ENCODE assay signal across 8 cellular contexts in genomic region chr15:65862682-65863081, GRCh38. TPM values are rescaled to one million over a fixed set of nuclear protein-coding genes. Genes with fewer than 3 reads are reported as not detected.
A peak's percentile ranks its signal among the peaks of the same experiment; 100 is the strongest.
DNase-seq lines count a peak whose midpoint lies in the region; ATAC-seq, FAIRE-seq and TF ChIP-seq lines count a peak whose summit lies in the region.
"Had no signal": no experiment of that assay in that cellular context is flagged by ENCODE, and none has a peak within 500 bp of the region (broad histone marks: within the 10 kb centered on the region; RNA-seq: fewer than 3 reads in every experiment).

No MANE protein-coding gene starts in this region.

- DNase-seq in GM12891 (ENCODE audit: insufficient read length, low spot score) (no peak), HUDEP-2 (lab: John Stamatoyannopoulos, UW; ENCODE audit: unreplicated experiment in 76 of 76) (peak in 56 of 76 experiments; percentile 3 to 72 (median 34)), keratinocyte (ENCODE audit: low read depth, low spot score) (no peak), pons (ENCODE audit: low spot score) (no peak)
- peak; percentile 71 for DNase-seq in activated naive CD8-positive, alpha-beta T cell treated with anti-CD3 and anti-CD28 coated beads for 36 hours
- DNase-seq in stimulated activated effector memory CD8-positive, alpha-beta T cell treated with anti-CD3 and anti-CD28 coated beads, Interleukin-12 subunit alpha, Interleukin-12 subunit beta, amount 100 ng/mL, for 72 hours (ENCODE audit: low spot score in 2 of 2): peak; percentile 22 to 76

- no peaks in the 10 kb centered on the region for H3K9me3 ChIP-seq in keratinocyte (ENCODE audit: control insufficient read depth, low read depth, low read length)

- peak; percentile 53 to 66 (median 66) for TF ChIP-seq CTCF in keratinocyte (optimal IDR thresholded peaks at IDR 0.05 in 1 of 3, IDR thresholded peaks at IDR 0.05 in 1 of 3, conservative IDR thresholded peaks at IDR 0.05 in 1 of 3; ENCODE audit: extremely low read depth in 1 of 3, insufficient read depth in 2 of 3, low read length in 3 of 3)

- peak; percentile 99 for ATAC-seq in SK-N-SH treated with all-trans-retinoic acid at 6 μM for 48 hours
- ATAC-seq in stimulated activated effector memory CD8-positive, alpha-beta T cell treated with anti-CD3 and anti-CD28 coated beads, Interleukin-12 subunit alpha, Interleukin-12 subunit beta, amount 100 ng/mL, for 72 hours: peak; percentile 94

- H3K27ac Mint-ChIP-seq in activated naive CD8-positive, alpha-beta T cell treated with anti-CD3 and anti-CD28 coated beads for 36 hours: no peak overlapping the region
- no peak overlapping the region for H3K27ac Mint-ChIP-seq in stimulated activated effector memory CD8-positive, alpha-beta T cell treated with anti-CD3 and anti-CD28 coated beads, Interleukin-12 subunit alpha, Interleukin-12 subunit beta, amount 100 ng/mL, for 72 hours

- H2AFZ ChIP-seq in keratinocyte (ENCODE audit: control insufficient read depth, low read length): peak overlapping the region; percentile 3

- no peaks in the 10 kb centered on the region for H3K27me3 Mint-ChIP-seq in activated naive CD8-positive, alpha-beta T cell treated with anti-CD3 and anti-CD28 coated beads for 36 hours

- FAIRE-seq in GM12891 (lab: Jason Lieb, UNC) (peak; percentile 87), keratinocyte (lab: Jason Lieb, UNC) (no peak)
- FAIRE-seq: endometrium had no signal

- no peaks in the 10 kb centered on the region for H3K79me2 ChIP-seq in keratinocyte (ENCODE audit: control insufficient read depth, insufficient read depth, low read length)

- no peaks in the 10 kb centered on the region for H3K36me3 Mint-ChIP-seq in activated naive CD8-positive, alpha-beta T cell treated with anti-CD3 and anti-CD28 coated beads for 36 hours
- no peaks in the 10 kb centered on the region for H3K36me3 Mint-ChIP-seq in stimulated activated effector memory CD8-positive, alpha-beta T cell treated with anti-CD3 and anti-CD28 coated beads, Interleukin-12 subunit alpha, Interleukin-12 subunit beta, amount 100 ng/mL, for 72 hours

- H3K27ac ChIP-seq in keratinocyte (ENCODE audit: control insufficient read depth, insufficient read depth, low read length): no peak overlapping the region

- peaks cover 7% of the 10 kb centered on the region for H3K4me1 Mint-ChIP-seq in activated naive CD8-positive, alpha-beta T cell treated with anti-CD3 and anti-CD28 coated beads for 36 hours
- peaks cover 21% of the 10 kb centered on the region for H3K4me1 Mint-ChIP-seq in stimulated activated effector memory CD8-positive, alpha-beta T cell treated with anti-CD3 and anti-CD28 coated beads, Interleukin-12 subunit alpha, Interleukin-12 subunit beta, amount 100 ng/mL, for 72 hours

- no peak overlapping the region for H3K4me3 ChIP-seq in keratinocyte (ENCODE audit: control insufficient read depth in 2 of 3, extremely low read depth in 1 of 3, insufficient read depth in 2 of 3, low read depth in 1 of 3, low read length in 3 of 3)

- no peak overlapping the region for H3K4me2 ChIP-seq in keratinocyte (ENCODE audit: control insufficient read depth, extremely low read depth, insufficient read depth, low read depth, low read length)

- no peaks in the 10 kb centered on the region for H3K36me3 ChIP-seq in keratinocyte (ENCODE audit: control insufficient read depth in 2 of 2, extremely low read depth in 1 of 2, insufficient read depth in 2 of 2, low read length in 2 of 2)

- no peak overlapping the region for H3K9ac ChIP-seq in keratinocyte (ENCODE audit: control insufficient read depth, extremely low read depth, insufficient read depth, low read length)

- TF ChIP-seq POLR2A in GM12891 (IDR thresholded peaks at IDR 0.05; ENCODE audit: low read depth, low read length): no peak

- dilution Hi-C loops in keratinocyte (cut with MboI; ENCODE audit: extremely low pct_ligation_motif_present, low sequenced_read_pairs): no loop called here

- no peak overlapping the region for H3K4me3 Mint-ChIP-seq in activated naive CD8-positive, alpha-beta T cell treated with anti-CD3 and anti-CD28 coated beads for 36 hours
- H3K4me3 Mint-ChIP-seq in stimulated activated effector memory CD8-positive, alpha-beta T cell treated with anti-CD3 and anti-CD28 coated beads, Interleukin-12 subunit alpha, Interleukin-12 subunit beta, amount 100 ng/mL, for 72 hours: no peak overlapping the region

- H3K27me3 ChIP-seq in keratinocyte (ENCODE audit: control insufficient read depth, extremely low read depth, insufficient read depth, low read length): peaks cover 3% of the 10 kb centered on the region

- H3K9me1 ChIP-seq in keratinocyte (ENCODE audit: control insufficient read depth, extremely low read depth, insufficient read depth, low read length): no peaks in the 10 kb centered on the region

- no peaks in the 10 kb centered on the region for H4K20me1 ChIP-seq in keratinocyte (ENCODE audit: control insufficient read depth, extremely low read depth, insufficient read depth, low read length)

- no peaks in the 10 kb centered on the region for H3K4me1 ChIP-seq in keratinocyte (ENCODE audit: control insufficient read depth, extremely low read depth, insufficient read depth, low read length)

- H3K9me3 Mint-ChIP-seq in activated naive CD8-positive, alpha-beta T cell treated with anti-CD3 and anti-CD28 coated beads for 36 hours: no peaks in the 10 kb centered on the region
- no peaks in the 10 kb centered on the region for H3K9me3 Mint-ChIP-seq in stimulated activated effector memory CD8-positive, alpha-beta T cell treated with anti-CD3 and anti-CD28 coated beads, Interleukin-12 subunit alpha, Interleukin-12 subunit beta, amount 100 ng/mL, for 72 hours

TF ChIP-seq in GM12891, 5 proteins besides CTCF, POLR2A, EP300 and RAD21:
- TF ChIP-seq POU2F2 (IDR thresholded peaks at IDR 0.05; ENCODE audit: low read depth, low read length) (no peak), SPI1 (IDR thresholded peaks at IDR 0.05; ENCODE audit: low read depth, low read length) (no peak), PAX5 (IDR thresholded peaks at IDR 0.05; ENCODE audit: insufficient read depth, low read length, severe bottlenecking) (no peak), TAF1 (IDR thresholded peaks at IDR 0.05; ENCODE audit: low read depth, low read length) (no peak), POLR2AphosphoS5 (IDR thresholded peaks at IDR 0.05; ENCODE audit: low read depth, low read length) (no peak)

TF ChIP-seq in SK-N-SH treated with all-trans-retinoic acid at 6 μM for 48 hours, 23 proteins besides CTCF, POLR2A, EP300 and RAD21 (continues in another document):
- TF ChIP-seq BACH2 (CRISPR knock-in tag; IDR thresholded peaks at IDR 0.05; ENCODE audit: borderline replicate concordance) (no peak), ZFP30 (CRISPR knock-in tag; IDR thresholded peaks at IDR 0.05) (no peak), TCF4 (CRISPR knock-in tag; IDR thresholded peaks at IDR 0.05; ENCODE audit: borderline replicate concordance) (no peak), TOX (CRISPR knock-in tag; IDR thresholded peaks at IDR 0.05; ENCODE audit: borderline replicate concordance) (no peak), CREB5 (CRISPR knock-in tag; IDR thresholded peaks at IDR 0.05; ENCODE audit: low read depth) (no peak), OSR1 (CRISPR knock-in tag; IDR thresholded peaks at IDR 0.05) (no peak), PPARA (CRISPR knock-in tag; IDR thresholded peaks at IDR 0.05; ENCODE audit: borderline replicate concordance) (no peak), ZNF8 (CRISPR knock-in tag; IDR thresholded peaks at IDR 0.05) (no peak), ZFP3 (CRISPR knock-in tag; IDR thresholded peaks at IDR 0.05) (no peak), SNAI2 (CRISPR knock-in tag; IDR thresholded peaks at IDR 0.05) (no peak), CSRNP3 (CRISPR knock-in tag; IDR thresholded peaks at IDR 0.05) (no peak)

RNA-seq across cellular contexts. Expression of gene RAB11A, which starts 6.6 kb away (rescaled TPM):
- 250 TPM for polyA plus RNA-seq in GM12891 (2012; ENCODE audit: low read depth, missing spikeins)
- total RNA-seq in activated naive CD8-positive, alpha-beta T cell treated with anti-CD3 and anti-CD28 coated beads for 36 hours: 100 to 1,000 TPM; 129 to 130 TPM
- 356 to 649 TPM (median 537 TPM) in 3 replicates for polyA plus RNA-seq in keratinocyte
- 542 TPM for polyA plus RNA-seq in keratinocyte (2011; ENCODE audit: low read depth)
- 603 and 936 TPM in 2 replicates for polyA plus RNA-seq in keratinocyte (2011; cell fraction: cytosol; rRNA removed)
- polyA plus RNA-seq in keratinocyte (2011; cell fraction: nucleus; rRNA removed): 444 and 474 TPM in 2 replicates
- 359 and 594 TPM in 2 replicates for polyA plus RNA-seq in keratinocyte (2012; ENCODE audit: low replicate concordance)
- 116 to 357 TPM (median 214 TPM) in 3 replicates for polyA minus RNA-seq in keratinocyte
- polyA minus RNA-seq in keratinocyte (2011; cell fraction: cytosol; rRNA and poly(A)+ RNA removed): 89.8 TPM
- polyA minus RNA-seq in keratinocyte (2011; cell fraction: nucleus; rRNA and poly(A)+ RNA removed): 21.9 and 103 TPM in 2 replicates

Comparison
In these comparisons a context has a peak if more than half of its experiments do, and no peak if none do; other contexts are left out.
1. DNase-seq: peak in HUDEP-2 (56 of 76), activated naive CD8-positive, alpha-beta T cell treated with anti-CD3 and anti-CD28 coated beads for 36 hours (single experiment) and stimulated activated effector memory CD8-positive, alpha-beta T cell treated with anti-CD3 and anti-CD28 coated beads, Interleukin-12 subunit alpha, Interleukin-12 subunit beta, amount 100 ng/mL, for 72 hours (2 of 2); none in GM12891 (single experiment), keratinocyte (single experiment) and pons (single experiment).